Comparison of ENCODE assay signal across 8 cellular contexts in genomic region chr3:113697192-113698090, GRCh38. TPM values are rescaled to one million over a fixed set of nuclear protein-coding genes. Genes with fewer than 3 reads are reported as not detected.
DNase-seq lines count a peak whose midpoint lies in the region; ATAC-seq, FAIRE-seq and TF ChIP-seq lines count a peak whose summit lies in the region.

No MANE protein-coding gene starts in this region.

- BruUV-seq in endothelial cell of umbilical vein (replicated peaks; lab: Mats Ljungman, UMichigan), result TSS peak; percentile 76

- dilution Hi-C loops in endothelial cell of umbilical vein (cut with MboI; ENCODE audit: extremely low pct_ligation_motif_present, low sequenced_read_pairs), result no loop called here

- H3K27ac ChIP-seq in endothelial cell of umbilical vein (ENCODE audit: insufficient read depth, low read depth, low read length) (peak overlapping the region; percentile 30), mucosa of rectum (ENCODE audit: low read depth in 2 of 2, low read length in 2 of 2) (peak overlapping the region; percentile 81 to 88), aorta (ENCODE audit: low read depth in 1 of 2, low read length in 2 of 2) (peak overlapping the region; percentile 50 to 65)

- CTCF ChIA-PET in endothelial cell of umbilical vein (lab: Charles Lee), result interaction anchor here (1.0 to 1.1 kb wide), 2 partner anchors 39 to 48 kb away, joined by 4 to 5 read pairs; no protein-coding TSS in a partner anchor

- H3K4me2 ChIP-seq in endothelial cell of umbilical vein (ENCODE audit: insufficient read depth, low read length), result peak overlapping the region; percentile 93

- POLR2A ChIA-PET in endothelial cell of umbilical vein (lab: Charles Lee), result no interaction called here

- H3K4me1 ChIP-seq in endothelial cell of umbilical vein (ENCODE audit: control insufficient read depth, extremely low read depth, insufficient read depth, low read length), result peaks cover 14% of the 10 kb centered on the region
- peaks cover 13 to 27% of the 10 kb centered on the region in 2 donors for H3K4me1 ChIP-seq in mucosa of rectum (ENCODE audit: control insufficient read depth in 2 of 2, insufficient read depth in 2 of 2, low read length in 2 of 2)
- peaks cover 0 to 8% of the 10 kb centered on the region in 2 donors for H3K4me1 ChIP-seq in aorta (ENCODE audit: control insufficient read depth in 1 of 2, insufficient read depth in 2 of 2, low read length in 2 of 2)

- peak; percentile 37 for FAIRE-seq in endothelial cell of umbilical vein (lab: Jason Lieb, UNC)

- no peak for TF ChIP-seq CTCF in endothelial cell of umbilical vein (IDR thresholded peaks at IDR 0.05; ENCODE audit: extremely low read depth in 1 of 2, insufficient read depth in 1 of 2, low read depth in 1 of 2, low read length in 2 of 2)

- H3K9ac ChIP-seq in endothelial cell of umbilical vein (replicated peaks; ENCODE audit: extremely low read depth, insufficient read depth, low read length) (peak overlapping the region; percentile 72), mucosa of rectum (ENCODE audit: low read depth in 1 of 2, low read length in 2 of 2) (peak overlapping the region; percentile 70 to 94)

- H3K36me3 ChIP-seq in endothelial cell of umbilical vein (ENCODE audit: control insufficient read depth in 2 of 2, extremely low read depth in 1 of 2, insufficient read depth in 2 of 2, low read length in 2 of 2), result no peaks in the 10 kb centered on the region
- H3K36me3 ChIP-seq in mucosa of rectum (ENCODE audit: control insufficient read depth in 2 of 2, insufficient read depth in 2 of 2, low read length in 2 of 2), result no peaks in the 10 kb centered on the region
- H3K36me3 ChIP-seq in aorta (ENCODE audit: control insufficient read depth in 1 of 2, insufficient read depth in 2 of 2, low read length in 1 of 2), result no peaks in the 10 kb centered on the region

- H3K27me3 Mint-ChIP-seq in activated CD4-positive, alpha-beta T cell treated with anti-CD3 and anti-CD28 coated beads, Interleukin-2, amount 10 ng/mL, durations not matched to agents 24 days and 14 days, result no peaks in the 10 kb centered on the region

- intact Hi-C loops in activated CD4-positive, alpha-beta T cell treated with anti-CD3 and anti-CD28 coated beads, Interleukin-2, amount 10 ng/mL, durations not matched to agents 24 days and 14 days (cut with micrococcal nuclease), result loop anchor here (2.0 to 5.0 kb wide), 3 partner anchors 90 to 1449 kb away; partner anchors contain the start of gene ZBTB20
- intact Hi-C loops in endothelial cell of umbilical vein (cut with micrococcal nuclease), result loop anchor here (2.0 to 10.0 kb wide), 3 partner anchors 140 to 1449 kb away; partner anchors contain the start of genes ATG3, GRAMD1C, SLC35A5 and ZBTB20
- intact Hi-C loops in aorta (cut with DNase I), result loop anchor here in 1 of 2 donors (10.0 kb wide), 1 partner anchor 183 kb away; the partner anchor contains the start of gene SPICE1

- no peaks in the 10 kb centered on the region for H3K9me3 Mint-ChIP-seq in activated CD4-positive, alpha-beta T cell treated with anti-CD3 and anti-CD28 coated beads, Interleukin-2, amount 10 ng/mL, durations not matched to agents 24 days and 14 days

- 3 to 4% methylated on average over 17 of the region's 17 CpGs for WGBS in aorta, 2 donors

- peaks cover 10% of the 10 kb centered on the region for H3K36me3 Mint-ChIP-seq in activated CD4-positive, alpha-beta T cell treated with anti-CD3 and anti-CD28 coated beads, Interleukin-2, amount 10 ng/mL, durations not matched to agents 24 days and 14 days (ENCODE audit: low read depth)

- peak overlapping the region; percentile 85 for H2AFZ ChIP-seq in endothelial cell of umbilical vein (ENCODE audit: low read depth, low read length)

- no peak overlapping the region for H3K4me3 Mint-ChIP-seq in activated CD4-positive, alpha-beta T cell treated with anti-CD3 and anti-CD28 coated beads, Interleukin-2, amount 10 ng/mL, durations not matched to agents 24 days and 14 days

- H3K4me3 ChIP-seq in endothelial cell of umbilical vein (replicated peaks in 1 of 3; ENCODE audit: insufficient read depth in 1 of 3, low read depth in 1 of 3, low read length in 3 of 3) (peak overlapping the region; percentile 37 to 94 (median 90)), mucosa of rectum (ENCODE audit: low read length in 2 of 2) (peak overlapping the region; percentile 81 to 94), aorta (ENCODE audit: low read length in 2 of 2) (peak overlapping the region; percentile 78 to 88)

- H4K20me1 ChIP-seq in endothelial cell of umbilical vein (replicated peaks; ENCODE audit: control insufficient read depth, extremely low read depth, insufficient read depth, low read length), result no peaks in the 10 kb centered on the region

- peak; percentile 1 for ATAC-seq in aorta (ENCODE audit: low FRiP score)
- ATAC-seq in GM18867 (IDR thresholded peaks at IDR 0.05; ENCODE audit: unreplicated experiment), result no peak

- no peaks in the 10 kb centered on the region for H3K9me3 ChIP-seq in endothelial cell of umbilical vein (replicated peaks; ENCODE audit: control insufficient read depth, insufficient read depth, low read length)
- H3K9me3 ChIP-seq in mucosa of rectum (ENCODE audit: control insufficient read depth in 2 of 2, low read length in 2 of 2), result no peaks in the 10 kb centered on the region
- no peaks in the 10 kb centered on the region for H3K9me3 ChIP-seq in aorta (ENCODE audit: control insufficient read depth, low read length)

- H3K9me1 ChIP-seq in endothelial cell of umbilical vein (replicated peaks; ENCODE audit: control insufficient read depth, extremely low read depth, insufficient read depth, low read length), result no peaks in the 10 kb centered on the region

- H3K27me3 ChIP-seq in endothelial cell of umbilical vein (ENCODE audit: control insufficient read depth in 2 of 2, insufficient read depth in 2 of 2, low read length in 2 of 2) (no peaks in the 10 kb centered on the region), mucosa of rectum (ENCODE audit: control insufficient read depth in 2 of 2, insufficient read depth in 2 of 2, low read length in 2 of 2) (no peaks in the 10 kb centered on the region), aorta (ENCODE audit: control insufficient read depth in 1 of 2, insufficient read depth in 2 of 2, low read length in 1 of 2) (no peaks in the 10 kb centered on the region)

- peak; percentile 27 for DNase-seq in D341Med (ENCODE audit: low spot score)
- DNase-seq in HuH-7 (ENCODE audit: low spot score), result peak; percentile 51
- peak; percentile 79 for DNase-seq in activated CD4-positive, alpha-beta T cell treated with anti-CD3 and anti-CD28 coated beads, Interleukin-2, amount 10 ng/mL, durations not matched to agents 24 days and 14 days
- DNase-seq in endothelial cell of umbilical vein (ENCODE audit: low read depth, low spot score), result peak; percentile 56
- peak in 1 of 2 donors; percentile 48 for DNase-seq in aorta
- no peak for DNase-seq in NCI-H446 treated with DMSO at 0.1 percent for 48 hours (lab: John Stamatoyannopoulos, UW)

- peaks cover 27% of the 10 kb centered on the region for H3K4me1 Mint-ChIP-seq in activated CD4-positive, alpha-beta T cell treated with anti-CD3 and anti-CD28 coated beads, Interleukin-2, amount 10 ng/mL, durations not matched to agents 24 days and 14 days

- no peak overlapping the region for H3K27ac Mint-ChIP-seq in activated CD4-positive, alpha-beta T cell treated with anti-CD3 and anti-CD28 coated beads, Interleukin-2, amount 10 ng/mL, durations not matched to agents 24 days and 14 days

- peaks cover 2% of the 10 kb centered on the region for H3K79me2 ChIP-seq in endothelial cell of umbilical vein (ENCODE audit: control insufficient read depth, insufficient read depth, low read length)

- no peak for TF ChIP-seq POLR2A in endothelial cell of umbilical vein (IDR thresholded peaks at IDR 0.05; ENCODE audit: low read depth, low read length)

RNA-seq across cellular contexts. Expression of gene USF3, which starts 1.0 kb away (rescaled TPM):
- total RNA-seq in activated CD4-positive, alpha-beta T cell treated with anti-CD3 and anti-CD28 coated beads, Interleukin-2, amount 10 ng/mL, durations not matched to agents 24 days and 14 days, result 12.9 and 14.2 TPM in 2 replicates
- total RNA-seq in endothelial cell of umbilical vein (10.5 and 10.9 TPM in 2 replicates), aorta (10 to 100 TPM; 18.0 to 18.3 TPM)
- polyA plus RNA-seq in endothelial cell of umbilical vein (6.5 and 7.0 TPM in 2 replicates), aorta (1 to 10 TPM; 3.3 to 6.2 TPM)
- polyA plus RNA-seq in endothelial cell of umbilical vein (2011; cell fraction: cytosol; rRNA removed), result 6.5 and 7.5 TPM in 2 replicates
- 7.7 and 8.9 TPM in 2 replicates for polyA plus RNA-seq in endothelial cell of umbilical vein (2011; cell fraction: nucleus; rRNA removed)
- 3.0 and 4.1 TPM in 2 replicates for polyA plus RNA-seq in endothelial cell of umbilical vein (2012)
- polyA minus RNA-seq in endothelial cell of umbilical vein, result 25.1 and 25.5 TPM in 2 replicates
- 7.7 TPM for polyA minus RNA-seq in endothelial cell of umbilical vein (2011; cell fraction: cytosol; rRNA and poly(A)+ RNA removed)
- polyA minus RNA-seq in endothelial cell of umbilical vein (2011; cell fraction: nucleus; rRNA and poly(A)+ RNA removed), result 17.5 and 23.8 TPM in 2 replicates

RNA-seq across cellular contexts. Expression of gene NAA50, which starts 48.6 kb away (rescaled TPM):
- 152 and 153 TPM in 2 replicates for total RNA-seq in activated CD4-positive, alpha-beta T cell treated with anti-CD3 and anti-CD28 coated beads, Interleukin-2, amount 10 ng/mL, durations not matched to agents 24 days and 14 days
- total RNA-seq in endothelial cell of umbilical vein (152 and 160 TPM in 2 replicates), aorta (10 to 100 TPM; 74.1 to 75.7 TPM)
- polyA plus RNA-seq in endothelial cell of umbilical vein (53.1 and 54.0 TPM in 2 replicates), aorta (10 to 100 TPM; 30.6 to 31.5 TPM)
- polyA plus RNA-seq in endothelial cell of umbilical vein (2011; cell fraction: cytosol; rRNA removed), result 63.9 and 66.7 TPM in 2 replicates
- polyA plus RNA-seq in endothelial cell of umbilical vein (2011; cell fraction: nucleus; rRNA removed), result 48.1 and 52.9 TPM in 2 replicates
- polyA plus RNA-seq in endothelial cell of umbilical vein (2012), result 122 and 184 TPM in 2 replicates
- polyA minus RNA-seq in endothelial cell of umbilical vein, result 41.3 and 57.2 TPM in 2 replicates
- 151 TPM for polyA minus RNA-seq in endothelial cell of umbilical vein (2011; cell fraction: cytosol; rRNA and poly(A)+ RNA removed)
- polyA minus RNA-seq in endothelial cell of umbilical vein (2011; cell fraction: nucleus; rRNA and poly(A)+ RNA removed), result 35.2 and 54.4 TPM in 2 replicates

RNA-seq across cellular contexts. Expression of gene ATP6V1A, which starts 49.4 kb away (rescaled TPM):
- 38.1 and 38.5 TPM in 2 replicates for total RNA-seq in activated CD4-positive, alpha-beta T cell treated with anti-CD3 and anti-CD28 coated beads, Interleukin-2, amount 10 ng/mL, durations not matched to agents 24 days and 14 days
- total RNA-seq in endothelial cell of umbilical vein, result 94.2 and 96.9 TPM in 2 replicates
- 14.9 and 20.9 TPM in 2 replicates for polyA plus RNA-seq in endothelial cell of umbilical vein
- polyA plus RNA-seq in endothelial cell of umbilical vein (2011; cell fraction: cytosol; rRNA removed), result 20.6 and 23.1 TPM in 2 replicates
- 28.4 and 32.2 TPM in 2 replicates for polyA plus RNA-seq in endothelial cell of umbilical vein (2011; cell fraction: nucleus; rRNA removed)
- polyA plus RNA-seq in endothelial cell of umbilical vein (2012), result 43.0 and 44.6 TPM in 2 replicates
- polyA minus RNA-seq in endothelial cell of umbilical vein, result 110 and 131 TPM in 2 replicates
- polyA minus RNA-seq in endothelial cell of umbilical vein (2011; cell fraction: cytosol; rRNA and poly(A)+ RNA removed), result 42.0 TPM
- polyA minus RNA-seq in endothelial cell of umbilical vein (2011; cell fraction: nucleus; rRNA and poly(A)+ RNA removed), result 30.5 and 49.8 TPM in 2 replicates
- total RNA-seq in aorta, result 10 to 100 TPM; 38.4 to 42.7 TPM
- 10 to 100 TPM in 1 of 2 donors, 1 to 10 TPM in 1; 8.5 to 11.9 TPM for polyA plus RNA-seq in aorta

Comparison
In these comparisons a context has a peak if more than half of its experiments do, and no peak if none do; other contexts are left out.
1. H3K27ac ChIP-seq: peak in every context shown above with its lines; median percentile 84 in mucosa of rectum; 58 in aorta; 30 in endothelial cell of umbilical vein.